In genomic region chr10:3197354-3198003, GRCh38 we compare ENCODE assay signal across 8 cellular contexts. TPM values are rescaled to one million over a fixed set of nuclear protein-coding genes. Genes with fewer than 3 reads are reported as not detected.
DNase-seq lines count a peak whose midpoint lies in the region; ATAC-seq, FAIRE-seq and TF ChIP-seq lines count a peak whose summit lies in the region.

No MANE protein-coding gene starts in this region.

- no peaks in the 10 kb centered on the region for H3K79me1 ChIP-seq in H1 (ENCODE audit: low read depth, low read length)

- H4K91ac ChIP-seq in H1 (replicated peaks; ENCODE audit: insufficient read length, low read length) = no peak overlapping the region

- H2BK15ac ChIP-seq in H1 (ENCODE audit: low read length) = no peak overlapping the region

- peak overlapping the region; percentile 57 for H3K4me3 ChIP-seq in AG04449 (ENCODE audit: low read depth, low read length)
- no peak overlapping the region for H3K4me3 ChIP-seq in H1 (ENCODE audit: extremely low read depth in 1 of 4, insufficient read depth in 2 of 4, low read depth in 3 of 4, low read length in 4 of 4)

- no peak overlapping the region for H2BK20ac ChIP-seq in H1 (ENCODE audit: low read length)

- TF ChIP-seq POLR2A in H1 (IDR thresholded peaks at IDR 0.05; ENCODE audit: control extremely low read depth in 1 of 2, low read depth in 2 of 2, low read length in 2 of 2) = no peak

- peak; percentile 55 for FAIRE-seq in H1 (lab: Jason Lieb, UNC)

- H3K14ac ChIP-seq in H1 (ENCODE audit: insufficient read length) = no peak overlapping the region

- H4K5ac ChIP-seq in H1 (ENCODE audit: insufficient read length, low read depth, low read length) = no peak overlapping the region

- CTCF ChIA-PET in AG04449 (lab: Yijun Ruan, JAX) = interaction anchor here (0.6 to 2.4 kb wide), 41 partner anchors 9 to 1618 kb away, joined by 3 to 20 read pairs (median 4); partner anchors contain the start of gene KLF6
- CTCF ChIA-PET in H1 (lab: Charles Lee; ENCODE audit: partially characterized antibody) = interaction anchor here (0.7 to 2.9 kb wide), 13 partner anchors 9 to 1570 kb away, joined by 3 to 13 read pairs (median 4); no protein-coding TSS in a partner anchor

- no peaks in the 10 kb centered on the region for H3K9me3 ChIP-seq in H1 (ENCODE audit: insufficient read depth in 2 of 2, low read depth in 1 of 2, low read length in 1 of 2)

- peak; percentile 69 for ATAC-seq in GM18907 (IDR thresholded peaks at IDR 0.05; ENCODE audit: unreplicated experiment)
- peak; percentile 55 for ATAC-seq in HG03439 (IDR thresholded peaks at IDR 0.05; ENCODE audit: unreplicated experiment)

- POLR2A ChIA-PET in AG04449 (lab: Yijun Ruan, JAX) = interaction anchor here (0.7 to 1.8 kb wide), 6 partner anchors 19 to 588 kb away, joined by 3 to 13 read pairs (median 3); partner anchors contain the start of gene KLF6
- POLR2A ChIA-PET in H1 (lab: Charles Lee; ENCODE audit: partially characterized antibody) = no interaction called here

- H3K23me2 ChIP-seq in H1 (ENCODE audit: low read depth, low read length) = no peaks in the 10 kb centered on the region

- no peaks in the 10 kb centered on the region for H3K36me3 ChIP-seq in H1 (ENCODE audit: control insufficient read depth in 2 of 4, insufficient read depth in 4 of 4, low read length in 3 of 4)

- H4K20me1 ChIP-seq in H1 (replicated peaks in 1 of 2; ENCODE audit: control insufficient read depth in 1 of 2, insufficient read depth in 2 of 2, low read length in 2 of 2) = no peaks in the 10 kb centered on the region

- peak; percentile 95 to 97 for TF ChIP-seq RAD21 in H1 (IDR thresholded peaks at IDR 0.05 in 1 of 2, conservative IDR thresholded peaks at IDR 0.05 in 1 of 2; ENCODE audit: low read depth in 2 of 2, low read length in 2 of 2)

- H3K4me2 ChIP-seq in H1 (ENCODE audit: insufficient read depth in 1 of 2, low read depth in 2 of 2, low read length in 2 of 2) = peak overlapping the region in 1 of 2 experiments; percentile 53; a peak in 3 of 4 replicates

- no peaks in the 10 kb centered on the region for H3K79me2 ChIP-seq in H1 (ENCODE audit: control insufficient read depth in 1 of 2, insufficient read depth in 2 of 2, low read length in 2 of 2)

- WGBS in H1 (ENCODE audit: extremely low coverage in 1 of 2, insufficient coverage in 1 of 2, insufficient read length in 1 of 2, insufficient replicate concordance in 2 of 2, low coverage in 1 of 2, low lambda C conversion rate in 2 of 2, missing lambda C conversion rate in 1 of 2), 2 experiments = 41% methylated on average over 27 of the region's 27 CpGs; no CpG with 5 or more reads in 1 of the 2 experiments

- H2BK12ac ChIP-seq in H1 (ENCODE audit: low read depth, low read length) = no peak overlapping the region

- H3K56ac ChIP-seq in H1 (replicated peaks; ENCODE audit: insufficient read length, low read depth, low read length) = no peak overlapping the region

- H3K4me1 ChIP-seq in H1 (replicated peaks in 1 of 4; ENCODE audit: control insufficient read depth in 3 of 4, insufficient read depth in 4 of 4, low read length in 3 of 4) = no peaks in the 10 kb centered on the region; a peak in 2 of 7 replicates

- DNase-seq in AG04449 (ENCODE audit: low read depth, low spot score) (peak; percentile 51), NCI-H82 treated with DMSO at 0.1 percent for 48 hours (lab: John Stamatoyannopoulos, UW; ENCODE audit: unreplicated experiment) (peak; percentile 19), H1 (ENCODE audit: low read depth in 1 of 2, low spot score in 2 of 2) (peak; percentile 60 to 85), middle frontal gyrus (ENCODE audit: extremely low spot score, low spot score) (peak; percentile 62)
- peak; percentile 52 to 61 for DNase-seq in activated CD8-positive, alpha-beta memory T cell treated with anti-CD3 and anti-CD28 coated beads for 4 hours (ENCODE audit: low read depth in 2 of 2)
- DNase-seq in stimulated activated CD8-positive, alpha-beta memory T cell treated with anti-CD3 and anti-CD28 coated beads, Interleukin-15, amount 100 ng/mL, for 4 hours (ENCODE audit: low read depth in 2 of 2) = peak; percentile 47 to 61

- no peak overlapping the region for H3K4ac ChIP-seq in H1 (replicated peaks; ENCODE audit: insufficient read length, low read depth, low read length)

- H3K27ac ChIP-seq in H1 (ENCODE audit: low read depth, low read length) = no peak overlapping the region

- no peak overlapping the region for H2AK5ac ChIP-seq in H1 (ENCODE audit: low read depth, low read length)

- H3K18ac ChIP-seq in H1 (ENCODE audit: extremely low read depth, low read length) = no peak overlapping the region

- H2BK120ac ChIP-seq in H1 (replicated peaks; ENCODE audit: low read depth, low read length) = no peak overlapping the region

- peak overlapping the region; percentile 64; the same call in 1 of the 2 replicates for H2AFZ ChIP-seq in H1 (ENCODE audit: low read length)

- no peak overlapping the region for H3K23ac ChIP-seq in H1 (ENCODE audit: insufficient read length)

- H3K9ac ChIP-seq in H1 (replicated peaks in 1 of 4; ENCODE audit: extremely low read depth in 1 of 4, low read depth in 3 of 4, low read length in 3 of 4) = no peak overlapping the region

- no peak for TF ChIP-seq EP300 in H1 (IDR thresholded peaks at IDR 0.05; ENCODE audit: borderline replicate concordance in 1 of 2, low read depth in 2 of 2, low read length in 2 of 2)

- H3K27me3 ChIP-seq in H1 (replicated peaks in 1 of 4; ENCODE audit: control insufficient read depth in 3 of 4, extremely low read depth in 1 of 4, insufficient read depth in 3 of 4, low read length in 3 of 4) = peaks cover 0 to 3% (median under 1%) of the 10 kb centered on the region in 4 experiments; a peak in 1 of 7 replicates

- peak; percentile 93 for TF ChIP-seq CTCF in AG04449 (IDR thresholded peaks at IDR 0.05; ENCODE audit: insufficient read depth, low read length, missing control alignments)
- peak; percentile 81 to 92 (median 83) for TF ChIP-seq CTCF in H1 (IDR thresholded peaks at IDR 0.05; ENCODE audit: control extremely low read depth in 1 of 3, insufficient read depth in 1 of 3, low read depth in 1 of 3, low read length in 3 of 3)

- H4K8ac ChIP-seq in H1 (ENCODE audit: extremely low read depth, insufficient read depth, low read length) = no peak overlapping the region; the same call in none of the 2 replicates

- no peak overlapping the region for H2BK5ac ChIP-seq in H1 (ENCODE audit: low read depth, low read length)

TF ChIP-seq in H1, 55 proteins besides CTCF, POLR2A, EP300 and RAD21:
- TF ChIP-seq FOSL1 (IDR thresholded peaks at IDR 0.05; ENCODE audit: insufficient read depth, low read depth, low read length) (no peak), JUN (IDR thresholded peaks at IDR 0.05; ENCODE audit: low read depth, low read length) (0 out of 2 replicates have a peak, but pooled peaks have one; percentile 10), HDAC2 (IDR thresholded peaks at IDR 0.05; ENCODE audit: borderline replicate concordance in 1 of 2, low read depth in 2 of 2, low read length in 2 of 2) (no peak), SIRT6 (IDR thresholded peaks at IDR 0.05; ENCODE audit: low read length) (no peak), TEAD4 (IDR thresholded peaks at IDR 0.05; ENCODE audit: low read depth, low read length) (peak; percentile 76), MAX (IDR thresholded peaks at IDR 0.05) (peak; percentile 81), BCL11A (IDR thresholded peaks at IDR 0.05; ENCODE audit: low read depth in 2 of 2, low read length in 2 of 2) (no peak), GABPA (IDR thresholded peaks at IDR 0.05; ENCODE audit: borderline replicate concordance, insufficient read depth, low read length) (0 out of 2 replicates have a peak, but pooled peaks have one; percentile 20), TBP (IDR thresholded peaks at IDR 0.05; ENCODE audit: low read depth, low read length) (no peak), SIN3A (conservative IDR thresholded peaks at IDR 0.05 in 1 of 2, IDR thresholded peaks at IDR 0.05 in 1 of 2; ENCODE audit: low read depth in 1 of 2, low read length in 2 of 2) (peak in 1 of 2 experiments; percentile 67; a peak in 1 of 4 replicates), SAP30 (IDR thresholded peaks at IDR 0.05; ENCODE audit: insufficient read depth, insufficient replicate concordance, low read length) (no peak), JUND (IDR thresholded peaks at IDR 0.05; ENCODE audit: low read length) (peak; percentile 37), EGR1 (IDR thresholded peaks at IDR 0.05; ENCODE audit: borderline replicate concordance, low read depth, low read length) (no peak), KDM4A (IDR thresholded peaks at IDR 0.05; ENCODE audit: low read depth, low read length, severe bottlenecking) (no peak), CBX8 (IDR thresholded peaks at IDR 0.05; ENCODE audit: borderline replicate concordance, low read depth, low read length) (no peak), ASH2L (IDR thresholded peaks at IDR 0.05; ENCODE audit: low read length) (peak; percentile 42), YY1 (IDR thresholded peaks at IDR 0.05; ENCODE audit: low read depth, low read length) (0 out of 2 replicates have a peak, but pooled peaks have one; percentile 20)
- TF ChIP-seq, protein P1, sequence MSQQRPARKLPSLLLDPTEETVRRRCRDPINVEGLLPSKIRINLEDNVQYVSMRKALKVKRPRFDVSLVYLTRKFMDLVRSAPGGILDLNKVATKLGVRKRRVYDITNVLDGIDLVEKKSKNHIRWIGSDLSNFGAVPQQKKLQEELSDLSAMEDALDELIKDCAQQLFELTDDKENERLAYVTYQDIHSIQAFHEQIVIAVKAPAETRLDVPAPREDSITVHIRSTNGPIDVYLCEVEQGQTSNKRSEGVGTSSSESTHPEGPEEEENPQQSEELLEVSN (IDR thresholded peaks at IDR 0.05) = peak; percentile 78

RNA-seq across cellular contexts. Expression of gene PITRM1, which starts 24.9 kb away (rescaled TPM):
- 28.3 and 31.5 TPM in 2 replicates for total RNA-seq in H1 (2021; fragmentation: NEBNext Ultra II Directional; extraction: Animal tissue kit (Norgen Biotek cat#: 25700))
- 18.6 and 21.2 TPM in 2 replicates for polyA plus RNA-seq in H1 (2011; rRNA removed)
- polyA plus RNA-seq in H1 (2011; cell fraction: cytosol; rRNA removed) = 17.8 TPM
- 64.4 TPM for polyA plus RNA-seq in H1 (2011; cell fraction: nucleus; rRNA removed)
- 26.8 to 32.2 TPM (median 27.6 TPM) in 4 replicates for polyA plus RNA-seq in H1 (2012, experiment 1 of 2)
- polyA plus RNA-seq in H1 (2012, experiment 2 of 2) = 11.7 TPM
- polyA plus RNA-seq in H1 (2013, experiment 1 of 2) = 30.9 TPM
- 26.0 TPM for polyA plus RNA-seq in H1 (2013, experiment 2 of 2)
- 23.7 and 24.5 TPM in 2 replicates for polyA minus RNA-seq in H1 (2011; rRNA and poly(A)+ RNA removed)
- polyA minus RNA-seq in H1 (2011; cell fraction: cytosol; rRNA and poly(A)+ RNA removed) = 17.3 TPM
- polyA minus RNA-seq in H1 (2011; cell fraction: nucleus; rRNA and poly(A)+ RNA removed) = 28.3 TPM

Comparison
In these comparisons a context has a peak if more than half of its experiments do, and no peak if none do; other contexts are left out.
1. DNase-seq: peak in every context shown above with its lines; median percentile 72 in H1; 62 in middle frontal gyrus; 56 in activated CD8-positive, alpha-beta memory T cell treated with anti-CD3 and anti-CD28 coated beads for 4 hours; 54 in stimulated activated CD8-positive, alpha-beta memory T cell treated with anti-CD3 and anti-CD28 coated beads, Interleukin-15, amount 100 ng/mL, for 4 hours; 51 in AG04449; 19 in NCI-H82 treated with DMSO at 0.1 percent for 48 hours.